Comparison of ENCODE assay signal across 1 cellular context in the genomic region with DNA sequence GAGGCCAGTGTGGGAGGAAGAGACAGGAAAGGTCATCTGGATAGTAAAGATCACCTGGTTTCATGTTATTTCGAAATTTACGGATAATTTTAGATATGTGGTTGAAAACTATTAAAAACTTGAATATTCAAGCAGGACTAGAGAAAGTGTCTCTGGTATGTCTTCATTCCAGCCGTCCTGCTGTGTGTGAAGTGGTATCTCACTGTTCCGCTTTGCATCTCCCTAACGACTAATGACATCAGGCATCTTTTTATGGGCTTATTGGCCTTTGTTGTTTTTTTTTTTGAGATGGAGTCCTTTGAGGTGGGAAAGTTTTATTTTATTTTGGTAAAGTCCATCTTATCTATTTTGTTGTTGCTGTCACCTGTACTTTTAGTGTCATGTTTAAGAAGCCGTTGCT.
TF ChIP-seq lines count a peak whose summit lies in the region.

No MANE protein-coding gene starts in this region.

TF ChIP-seq in GM23338, 12 proteins besides CTCF, POLR2A, EP300 and RAD21 (continued from another document):
- no peak for TF ChIP-seq ZNF462 (CRISPR knock-in tag; IDR thresholded peaks at IDR 0.05)
- no peak for TF ChIP-seq POLR2AphosphoS5 (IDR thresholded peaks at IDR 0.05; ENCODE audit: low read depth)
- TF ChIP-seq EZH2 (IDR thresholded peaks at IDR 0.05; ENCODE audit: low read depth, unreplicated experiment) = no peak
- no peak for TF ChIP-seq NANOG (IDR thresholded peaks at IDR 0.05; ENCODE audit: borderline replicate concordance)
- TF ChIP-seq ETS1 (IDR thresholded peaks at IDR 0.05) = no peak
- TF ChIP-seq EZH2phosphoT487 (IDR thresholded peaks at IDR 0.05; ENCODE audit: unreplicated experiment) = no peak
- no peak for TF ChIP-seq REST (IDR thresholded peaks at IDR 0.05; ENCODE audit: unreplicated experiment)
- no peak for TF ChIP-seq STAT1 (IDR thresholded peaks at IDR 0.05; ENCODE audit: unreplicated experiment)
- no peak for TF ChIP-seq JUNB (IDR thresholded peaks at IDR 0.05; ENCODE audit: unreplicated experiment)
- no peak for TF ChIP-seq CREB1 (CRISPR knock-in tag; IDR thresholded peaks at IDR 0.05; ENCODE audit: low read depth)
- no peak for TF ChIP-seq ZNF114 (CRISPR knock-in tag; IDR thresholded peaks at IDR 0.05)
